In genomic region chr5:112968411-112969106, GRCh38 we compare ENCODE assay signal across 1 cellular context.
TF ChIP-seq lines count a peak whose summit lies in the region.

No MANE protein-coding gene starts in this region.

TF ChIP-seq in K562, 482 proteins besides CTCF, POLR2A, EP300 and RAD21 (continued from another document):
- TF ChIP-seq CEBPZ (IDR thresholded peaks at IDR 0.05; ENCODE audit: borderline replicate concordance, low read depth, low read length): no peak
- TF ChIP-seq MYC (IDR thresholded peaks at IDR 0.05; ENCODE audit: low read depth, low read length): no peak
- TF ChIP-seq MYC (CRISPR knock-in tag; IDR thresholded peaks at IDR 0.05; ENCODE audit: borderline replicate concordance, low read depth): no peak
- TF ChIP-seq GATAD2B (IDR thresholded peaks at IDR 0.05; ENCODE audit: borderline replicate concordance): no peak
- TF ChIP-seq TSC22D4 (tag; IDR thresholded peaks at IDR 0.05): no peak
- no peak for TF ChIP-seq POLR2B (IDR thresholded peaks at IDR 0.05; ENCODE audit: low read depth, partially characterized antibody)
- TF ChIP-seq YY1 (IDR thresholded peaks at IDR 0.05; ENCODE audit: borderline replicate concordance in 1 of 3, control insufficient read depth in 1 of 3, extremely low read depth in 1 of 3, insufficient read depth in 3 of 3, insufficient read length in 1 of 3, insufficient replicate concordance in 2 of 3, low read depth in 1 of 3, low read length in 2 of 3): no peak
- no peak for TF ChIP-seq RBM34 (IDR thresholded peaks at IDR 0.05; ENCODE audit: borderline replicate concordance, insufficient read depth, low read length)
- TF ChIP-seq NR4A1 (CRISPR knock-in tag; IDR thresholded peaks at IDR 0.05): no peak
- TF ChIP-seq NR4A1 (tag; IDR thresholded peaks at IDR 0.05): no peak
- no peak for TF ChIP-seq HES1 (IDR thresholded peaks at IDR 0.05; ENCODE audit: low read depth)
- TF ChIP-seq NCOA2 (IDR thresholded peaks at IDR 0.05; ENCODE audit: partially characterized antibody in 2 of 2): no peak
- TF ChIP-seq TRIM25 (IDR thresholded peaks at IDR 0.05; ENCODE audit: borderline replicate concordance): no peak
- no peak for TF ChIP-seq JUNB (CRISPR knock-in tag; conservative IDR thresholded peaks at IDR 0.05)
- no peak for TF ChIP-seq YBX1 (IDR thresholded peaks at IDR 0.05)
- no peak for TF ChIP-seq ESRRA (IDR thresholded peaks at IDR 0.05; ENCODE audit: borderline replicate concordance, low read depth)
